8 cellular contexts compared by ENCODE assay signal in genomic region chr7:89624155-89624554, GRCh38.
DNase-seq lines count a peak whose midpoint lies in the region; ATAC-seq, FAIRE-seq and TF ChIP-seq lines count a peak whose summit lies in the region.
"Not testable (repeated sequence)": the region's sequence is repeated elsewhere in the genome, so short reads cannot be mapped to it uniquely, and the experiment has no call there.

No MANE protein-coding gene starts in this region.

- not testable (repeated sequence) for H4K20me1 ChIP-seq in PC-3 (ENCODE audit: low read length); GM12878 (ENCODE audit: control insufficient read depth, insufficient read depth)

- H3K27ac Mint-ChIP-seq in activated CD4-positive, alpha-beta memory T cell treated with anti-CD3 and anti-CD28 coated beads for 36 hours = not testable (repeated sequence)
- H3K27ac Mint-ChIP-seq in activated T-helper 2 cell treated with anti-CD3 and anti-CD28 coated beads, Interferon-gamma antibody, Interleukin-2, Interleukin-4, amounts not matched to agents 10 μg/mL and 5 μg/mL and 100 μg/mL, durations not matched to agents 14 hours and 24 hours and 36 hours = peak overlapping the region; percentile 3

- H3K9me2 ChIP-seq in PC-3 (replicated peaks; ENCODE audit: low read length) = not testable (repeated sequence)

- not testable (repeated sequence) for H3K9me3 ChIP-seq in PC-3 (ENCODE audit: low read length); GM12878 (replicated peaks; ENCODE audit: control insufficient read depth, insufficient read depth, low read length)

- not testable (repeated sequence) for H3K36me3 Mint-ChIP-seq in activated CD4-positive, alpha-beta memory T cell treated with anti-CD3 and anti-CD28 coated beads for 36 hours; activated T-helper 2 cell treated with anti-CD3 and anti-CD28 coated beads, Interferon-gamma antibody, Interleukin-2, Interleukin-4, amounts not matched to agents 10 μg/mL and 5 μg/mL and 100 μg/mL, durations not matched to agents 14 hours and 24 hours and 36 hours (ENCODE audit: low read depth)

- SMC1A ChIA-PET in GM12878 (lab: Charles Lee; ENCODE audit: uncharacterized antibody, unreplicated experiment) = interaction anchor here (2.6 kb wide), 1 partner anchor 1077 kb away, joined by 13 read pairs; no protein-coding TSS in a partner anchor

- H3K4me3 ChIP-seq in PC-3 (ENCODE audit: low read length); GM12878; fibroblast of mammary gland (ENCODE audit: control insufficient read depth, low read depth, low read length): not testable (repeated sequence)

- not testable (repeated sequence) for TF ChIP-seq RAD21 in GM12878 (IDR thresholded peaks at IDR 0.05; ENCODE audit: insufficient read depth, low read depth, low read length)

- in situ Hi-C loops in SK-MEL-5 (cut with HindIII; ENCODE audit: low pct_unique_long_range_greater_than_20kb, low sequenced_read_pairs) = not testable (repeated sequence)
- in situ Hi-C loops in GM12878 (cut with MboI) = loop anchor here (5.0 to 10.0 kb wide), 2 partner anchors 1077 to 1379 kb away; no protein-coding TSS in a partner anchor

- not testable (repeated sequence) for TF ChIP-seq EP300 in GM12878 (IDR thresholded peaks at IDR 0.05; ENCODE audit: borderline replicate concordance in 1 of 2, control insufficient read depth in 1 of 2, low read depth in 2 of 2, low read length in 2 of 2)

- not testable (repeated sequence) for H3K27ac ChIP-seq in PC-3 (ENCODE audit: low read length); GM12878 (ENCODE audit: control insufficient read depth, insufficient read depth)

- TF ChIP-seq POLR2A in GM12878 (IDR thresholded peaks at IDR 0.05; ENCODE audit: low read depth, low read length) = not testable (repeated sequence)

- WGBS in GM12878 (ENCODE audit: insufficient coverage, insufficient replicate concordance, low lambda C conversion rate, missing lambda C conversion rate) = 14% methylated on average over 5 of the region's 5 CpGs

- not testable (repeated sequence) for H3F3A ChIP-seq in PC-3 (ENCODE audit: low read length, unreplicated experiment)

- RAD21 ChIA-PET in GM12878 (lab: Charles Lee; ENCODE audit: unreplicated experiment) = interaction anchor here (1.1 kb wide), 1 partner anchor 1078 kb away, joined by 3 read pairs; no protein-coding TSS in a partner anchor

- H3K4me1 Mint-ChIP-seq in activated CD4-positive, alpha-beta memory T cell treated with anti-CD3 and anti-CD28 coated beads for 36 hours (ENCODE audit: low read depth) = peaks cover 19% of the 10 kb centered on the region
- H3K4me1 Mint-ChIP-seq in activated T-helper 2 cell treated with anti-CD3 and anti-CD28 coated beads, Interferon-gamma antibody, Interleukin-2, Interleukin-4, amounts not matched to agents 10 μg/mL and 5 μg/mL and 100 μg/mL, durations not matched to agents 14 hours and 24 hours and 36 hours (ENCODE audit: low read depth) = peaks cover 20% of the 10 kb centered on the region

- H2AFZ ChIP-seq in PC-3 (ENCODE audit: low read length); GM12878 (ENCODE audit: control insufficient read depth, low read depth, low read length): not testable (repeated sequence)

- ATAC-seq in PC-3 = not testable (repeated sequence)
- ATAC-seq in GM12878 = peak; percentile 65

- not testable (repeated sequence) for H3K4me2 ChIP-seq in PC-3 (ENCODE audit: low read length); GM12878 (ENCODE audit: control insufficient read depth, insufficient read depth)

- CTCF ChIA-PET in PC-3 (lab: Charles Lee); activated CD4-positive, alpha-beta memory T cell treated with anti-CD3 and anti-CD28 coated beads for 36 hours (lab: Charles Lee): not testable (repeated sequence)
- CTCF ChIA-PET in GM12878 (lab: Yijun Ruan, JAX) = interaction anchor here (2.4 to 3.0 kb wide), 2 partner anchors 1078 to 1381 kb away, joined by 16 to 38 read pairs; no protein-coding TSS in a partner anchor

- not testable (repeated sequence) for FAIRE-seq in GM12878 (lab: Jason Lieb, UNC)

- H3K27me3 Mint-ChIP-seq in activated CD4-positive, alpha-beta memory T cell treated with anti-CD3 and anti-CD28 coated beads for 36 hours; activated T-helper 2 cell treated with anti-CD3 and anti-CD28 coated beads, Interferon-gamma antibody, Interleukin-2, Interleukin-4, amounts not matched to agents 10 μg/mL and 5 μg/mL and 100 μg/mL, durations not matched to agents 14 hours and 24 hours and 36 hours (ENCODE audit: low read depth): not testable (repeated sequence)

- BruUV-seq in PC-3 (replicated peaks; lab: Mats Ljungman, UMichigan); GM12878 (replicated peaks; lab: Mats Ljungman, UMichigan): not testable (repeated sequence)

- H3K4me3 Mint-ChIP-seq in activated CD4-positive, alpha-beta memory T cell treated with anti-CD3 and anti-CD28 coated beads for 36 hours; activated T-helper 2 cell treated with anti-CD3 and anti-CD28 coated beads, Interferon-gamma antibody, Interleukin-2, Interleukin-4, amounts not matched to agents 10 μg/mL and 5 μg/mL and 100 μg/mL, durations not matched to agents 14 hours and 24 hours and 36 hours (ENCODE audit: low read depth): not testable (repeated sequence)

- H3K79me2 ChIP-seq in PC-3 (ENCODE audit: low read length); GM12878 (ENCODE audit: control insufficient read depth, insufficient read depth, low read length): not testable (repeated sequence)

- H3K27me3 ChIP-seq in PC-3 (ENCODE audit: low read length); GM12878 (replicated peaks in 1 of 2; ENCODE audit: control insufficient read depth in 2 of 2, insufficient read depth in 2 of 2, low read length in 1 of 2): not testable (repeated sequence)

- not testable (repeated sequence) for H3K4me1 ChIP-seq in PC-3 (ENCODE audit: insufficient read depth, low read length); GM12878 (ENCODE audit: control insufficient read depth, insufficient read depth, low read length)

- peak; percentile 69 for DNase-seq in HT1080 (ENCODE audit: low read depth)
- DNase-seq in PC-3 = peak; percentile 10
- DNase-seq in SK-MEL-5 (ENCODE audit: low read depth, low spot score) = peak; percentile 37
- DNase-seq in activated CD4-positive, alpha-beta memory T cell treated with anti-CD3 and anti-CD28 coated beads for 36 hours = peak; percentile 17
- not testable (repeated sequence) for DNase-seq in activated T-helper 2 cell treated with anti-CD3 and anti-CD28 coated beads, Interferon-gamma antibody, Interleukin-2, Interleukin-4, amounts not matched to agents 10 μg/mL and 5 μg/mL and 100 μg/mL, durations not matched to agents 14 hours and 24 hours and 36 hours (ENCODE audit: low spot score); GM12878 (ENCODE audit: low read depth, low spot score)
- DNase-seq in fibroblast of mammary gland (ENCODE audit: low read depth) = peak; percentile 9
- peak; percentile 20 for DNase-seq in stimulated activated CD4-positive, alpha-beta T cell treated with anti-CD3 and anti-CD28 coated beads, Interleukin-1b, Interleukin-23, amount 100 ng/mL, for 48 hours

- intact Hi-C loops in PC-3 (cut with micrococcal nuclease) (loop anchor here (5.0 to 10.0 kb wide), 3 partner anchors 491 to 1077 kb away; no protein-coding TSS in a partner anchor), GM12878 (cut with micrococcal nuclease; ENCODE audit: unreplicated experiment) (loop anchor here (5.0 to 10.0 kb wide), 4 partner anchors 659 to 1382 kb away; partner anchors contain the start of gene TEX47)
- intact Hi-C loops in activated CD4-positive, alpha-beta memory T cell treated with anti-CD3 and anti-CD28 coated beads for 36 hours (cut with micrococcal nuclease) = loop anchor here (10.0 kb wide), 1 partner anchor 1379 kb away; no protein-coding TSS in a partner anchor
- intact Hi-C loops in activated T-helper 2 cell treated with anti-CD3 and anti-CD28 coated beads, Interferon-gamma antibody, Interleukin-2, Interleukin-4, amounts not matched to agents 10 μg/mL and 5 μg/mL and 100 μg/mL, durations not matched to agents 14 hours and 24 hours and 36 hours (cut with micrococcal nuclease) = loop anchor here (5.0 to 10.0 kb wide), 4 partner anchors 801 to 1382 kb away; no protein-coding TSS in a partner anchor

- H3K9me3 Mint-ChIP-seq in activated CD4-positive, alpha-beta memory T cell treated with anti-CD3 and anti-CD28 coated beads for 36 hours; activated T-helper 2 cell treated with anti-CD3 and anti-CD28 coated beads, Interferon-gamma antibody, Interleukin-2, Interleukin-4, amounts not matched to agents 10 μg/mL and 5 μg/mL and 100 μg/mL, durations not matched to agents 14 hours and 24 hours and 36 hours: not testable (repeated sequence)

- POLR2A ChIA-PET in PC-3 (lab: Charles Lee; ENCODE audit: unreplicated experiment); activated CD4-positive, alpha-beta memory T cell treated with anti-CD3 and anti-CD28 coated beads for 36 hours (lab: Charles Lee); GM12878 (lab: Charles Lee): not testable (repeated sequence)

- H3K9ac ChIP-seq in PC-3 (ENCODE audit: low read length); GM12878 (ENCODE audit: control insufficient read depth, insufficient read depth, low read length): not testable (repeated sequence)

- not testable (repeated sequence) for TF ChIP-seq CTCF in PC-3 (conservative IDR thresholded peaks at IDR 0.05; ENCODE audit: low read depth, low read length); GM12878 (IDR thresholded peaks at IDR 0.05 in 2 of 3, conservative IDR thresholded peaks at IDR 0.05 in 1 of 3; ENCODE audit: control insufficient read depth in 2 of 3, extremely low read depth in 1 of 3, insufficient read depth in 1 of 3, low read depth in 3 of 3, low read length in 3 of 3); fibroblast of mammary gland (conservative IDR thresholded peaks at IDR 0.05; ENCODE audit: control insufficient read depth, insufficient read depth, low read depth, low read length)

- H3K36me3 ChIP-seq in PC-3 (ENCODE audit: low read depth, low read length); GM12878 (ENCODE audit: control insufficient read depth in 2 of 2, insufficient read depth in 2 of 2, low read length in 1 of 2): not testable (repeated sequence)
